Comparison of ENCODE assay signal across 20 cellular contexts in genomic region chr17:59254742-59255141, GRCh38. TPM values are rescaled to one million over a fixed set of nuclear protein-coding genes. Genes with fewer than 3 reads are reported as not detected.
DNase-seq lines count a peak whose midpoint lies in the region; ATAC-seq and TF ChIP-seq lines count a peak whose summit lies in the region.
"Had no signal": no experiment of that assay in that cellular context is flagged by ENCODE, and none has a peak within 500 bp of the region (broad histone marks: within the 10 kb centered on the region; RNA-seq: fewer than 3 reads in every experiment).

No MANE protein-coding gene starts in this region.

- H3K9me3 Mint-ChIP-seq in activated naive CD8-positive, alpha-beta T cell treated with anti-CD3 and anti-CD28 coated beads, Interleukin-2, amount 10 ng/mL, durations not matched to agents 7 days and 5 days = no peaks in the 10 kb centered on the region
- no peaks in the 10 kb centered on the region for H3K9me3 Mint-ChIP-seq in activated naive CD8-positive, alpha-beta T cell treated with anti-CD3 and anti-CD28 coated beads for 36 hours

- H3K4me1 ChIP-seq in MM.1S (ENCODE audit: low read length) = no peaks in the 10 kb centered on the region
- H3K4me1 ChIP-seq in PC-9 (replicated peaks; ENCODE audit: insufficient read depth) = peaks cover 26% of the 10 kb centered on the region
- H3K4me1 ChIP-seq in osteoblast (ENCODE audit: insufficient read depth, low read length) = no peaks in the 10 kb centered on the region
- H3K4me1 ChIP-seq: A549, SJSA1 had no signal

- H3K4me1 Mint-ChIP-seq in activated naive CD8-positive, alpha-beta T cell treated with anti-CD3 and anti-CD28 coated beads, Interleukin-2, amount 10 ng/mL, durations not matched to agents 7 days and 5 days = peaks cover 2% of the 10 kb centered on the region
- no peaks in the 10 kb centered on the region for H3K4me1 Mint-ChIP-seq in activated naive CD8-positive, alpha-beta T cell treated with anti-CD3 and anti-CD28 coated beads for 36 hours

- no peaks in the 10 kb centered on the region for H3K36me3 Mint-ChIP-seq in activated naive CD8-positive, alpha-beta T cell treated with anti-CD3 and anti-CD28 coated beads, Interleukin-2, amount 10 ng/mL, durations not matched to agents 7 days and 5 days
- H3K36me3 Mint-ChIP-seq in activated naive CD8-positive, alpha-beta T cell treated with anti-CD3 and anti-CD28 coated beads for 36 hours = no peaks in the 10 kb centered on the region

- BruUV-seq in PC-9 (replicated peaks; lab: Mats Ljungman, UMichigan) = no TSS peak

- peak overlapping the region; percentile 63 for H3K27ac Mint-ChIP-seq in activated naive CD8-positive, alpha-beta T cell treated with anti-CD3 and anti-CD28 coated beads, Interleukin-2, amount 10 ng/mL, durations not matched to agents 7 days and 5 days
- no peak overlapping the region for H3K27ac Mint-ChIP-seq in activated naive CD8-positive, alpha-beta T cell treated with anti-CD3 and anti-CD28 coated beads for 36 hours

- H3K9me3 ChIP-seq in MM.1S (replicated peaks; ENCODE audit: insufficient read depth, low read length) (no peaks in the 10 kb centered on the region), PC-9 (ENCODE audit: insufficient read depth, low read depth) (no peaks in the 10 kb centered on the region), osteoblast (ENCODE audit: low read depth, low read length) (no peaks in the 10 kb centered on the region)
- H3K9me3 ChIP-seq: A549, SJSA1 had no signal

- H3K79me2 ChIP-seq in MM.1S (ENCODE audit: low read length) (no peaks in the 10 kb centered on the region), PC-9 (ENCODE audit: low read depth) (no peaks in the 10 kb centered on the region), osteoblast (ENCODE audit: insufficient read depth, low read length) (no peaks in the 10 kb centered on the region)

- H3K9ac ChIP-seq in MM.1S (ENCODE audit: low read length) = no peak overlapping the region; the same call in 1 of the 2 replicates

- intact Hi-C loops in PC-9 (cut with micrococcal nuclease; ENCODE audit: unreplicated experiment) = loop anchor here (2.0 kb wide), 1 partner anchor 42 kb away; no protein-coding TSS in a partner anchor

- H3K27ac ChIP-seq in MM.1S (ENCODE audit: low read length) (no peak overlapping the region), PC-9 (no peak overlapping the region), osteoblast (ENCODE audit: low read depth, low read length) (no peak overlapping the region)
- H3K27ac ChIP-seq: A549, RWPE1, SJSA1 had no signal

- H3K9me2 ChIP-seq in MM.1S (replicated peaks; ENCODE audit: insufficient read depth, low read length) (no peaks in the 10 kb centered on the region), PC-9 (ENCODE audit: insufficient read depth) (no peaks in the 10 kb centered on the region)

- H3K4me3 ChIP-seq in MM.1S (ENCODE audit: low read length) (no peak overlapping the region; the same call in 1 of the 2 replicates), PC-9 (no peak overlapping the region), osteoblast (ENCODE audit: insufficient read depth, low read length) (no peak overlapping the region)
- H3K4me3 ChIP-seq: A549, SJSA1 had no signal

- H4K20me1 ChIP-seq in MM.1S (ENCODE audit: insufficient read depth, low read length) (no peaks in the 10 kb centered on the region), PC-9 (ENCODE audit: insufficient read depth) (no peaks in the 10 kb centered on the region), osteoblast (ENCODE audit: insufficient read depth, low read length) (no peaks in the 10 kb centered on the region)

- TF ChIP-seq CTCF in MM.1S (IDR thresholded peaks at IDR 0.05; ENCODE audit: low read length) (no peak), PC-9 (conservative IDR thresholded peaks at IDR 0.05) (no peak), osteoblast (IDR thresholded peaks at IDR 0.05; ENCODE audit: extremely low read depth, low read depth, low read length) (no peak)

- no peaks in the 10 kb centered on the region for H3F3A ChIP-seq in MM.1S (ENCODE audit: insufficient read depth, low read length)
- H3F3A ChIP-seq in PC-9 (ENCODE audit: insufficient read depth, low read depth) = peaks cover 12% of the 10 kb centered on the region

- POLR2A ChIA-PET in activated naive CD8-positive, alpha-beta T cell treated with anti-CD3 and anti-CD28 coated beads, Interleukin-2, amount 10 ng/mL, durations not matched to agents 7 days and 5 days (lab: Charles Lee) = no interaction called here
- POLR2A ChIA-PET in PC-9 (lab: Charles Lee; ENCODE audit: unreplicated experiment) = no interaction called here

- 0 out of 2 replicates have a peak overlapping the region, but pooled peaks have one; percentile 48 for H2AFZ ChIP-seq in MM.1S (ENCODE audit: low read length)
- no peak overlapping the region for H2AFZ ChIP-seq in PC-9
- no peak overlapping the region for H2AFZ ChIP-seq in osteoblast (ENCODE audit: low read length)

- CTCF ChIA-PET in PC-9 (lab: Charles Lee) = no interaction called here

- H3K27me3 Mint-ChIP-seq in activated naive CD8-positive, alpha-beta T cell treated with anti-CD3 and anti-CD28 coated beads, Interleukin-2, amount 10 ng/mL, durations not matched to agents 7 days and 5 days = no peaks in the 10 kb centered on the region
- no peaks in the 10 kb centered on the region for H3K27me3 Mint-ChIP-seq in activated naive CD8-positive, alpha-beta T cell treated with anti-CD3 and anti-CD28 coated beads for 36 hours

- no peaks in the 10 kb centered on the region for H3K27me3 ChIP-seq in MM.1S (replicated peaks; ENCODE audit: insufficient read depth, low read length)
- H3K27me3 ChIP-seq in PC-9 (ENCODE audit: insufficient read depth, low read depth) = no peaks in the 10 kb centered on the region
- no peaks in the 10 kb centered on the region for H3K27me3 ChIP-seq in osteoblast (ENCODE audit: insufficient read depth, low read length)
- H3K27me3 ChIP-seq: SJSA1 had no signal

- H3K4me2 ChIP-seq in MM.1S (ENCODE audit: low read depth, low read length) (peak overlapping the region; percentile 37; the same call in 1 of the 2 replicates), PC-9 (peak overlapping the region; percentile 51), osteoblast (ENCODE audit: insufficient read depth, low read length) (peak overlapping the region; percentile 29)
- H3K4me2 ChIP-seq: A549 had no signal

- no peak for DNase-seq in activated naive CD8-positive, alpha-beta T cell treated with anti-CD3 and anti-CD28 coated beads, Interleukin-2, amount 10 ng/mL, durations not matched to agents 7 days and 5 days
- no peak for DNase-seq in activated naive CD8-positive, alpha-beta T cell treated with anti-CD3 and anti-CD28 coated beads for 36 hours
- DNase-seq in MM.1S (peak; percentile 19), PC-9 (peak; percentile 4 to 70), osteoblast (ENCODE audit: insufficient read length, low spot score, missing footprints) (no peak), A172 (ENCODE audit: low spot score) (no peak), NCI-H2227 treated with DMSO at 0.1 percent for 48 hours (lab: John Stamatoyannopoulos, UW) (no peak)
- DNase-seq: C1 segment of cervical spinal cord, COR-L47, GOT3, NCI-H1417, NCI-H187 treated with DMSO at 0.1 percent for 48 hours, NCI-H2171, NCI-H446 treated with DMSO at 0.1 percent for 48 hours, NCI-H82 had no signal

- no peak overlapping the region for H3K4me3 Mint-ChIP-seq in activated naive CD8-positive, alpha-beta T cell treated with anti-CD3 and anti-CD28 coated beads, Interleukin-2, amount 10 ng/mL, durations not matched to agents 7 days and 5 days
- H3K4me3 Mint-ChIP-seq in activated naive CD8-positive, alpha-beta T cell treated with anti-CD3 and anti-CD28 coated beads for 36 hours = no peak overlapping the region

- no peak for ATAC-seq in activated naive CD8-positive, alpha-beta T cell treated with anti-CD3 and anti-CD28 coated beads, Interleukin-2, amount 10 ng/mL, durations not matched to agents 7 days and 5 days (ENCODE audit: low read depth)
- ATAC-seq in HG02678 (IDR thresholded peaks at IDR 0.05; ENCODE audit: unreplicated experiment) = no peak
- ATAC-seq: A549, HepG2 had no signal

- H3K36me3 ChIP-seq in MM.1S (replicated peaks; ENCODE audit: insufficient read depth, low read length) (no peaks in the 10 kb centered on the region), PC-9 (ENCODE audit: low read depth) (no peaks in the 10 kb centered on the region), osteoblast (ENCODE audit: insufficient read depth, low read length) (no peaks in the 10 kb centered on the region)
- H3K36me3 ChIP-seq: SJSA1 had no signal

RNA-seq across cellular contexts. Expression of gene GDPD1, which starts 34.4 kb away (rescaled TPM):
- 1 to 10 TPM; 2.7 to 3.5 TPM for total RNA-seq in activated naive CD8-positive, alpha-beta T cell treated with anti-CD3 and anti-CD28 coated beads, Interleukin-2, amount 10 ng/mL, durations not matched to agents 7 days and 5 days
- 1 to 10 TPM; 1.7 to 1.9 TPM for total RNA-seq in activated naive CD8-positive, alpha-beta T cell treated with anti-CD3 and anti-CD28 coated beads for 36 hours
- total RNA-seq in PC-9 (2021) (3.1 and 3.4 TPM in 2 replicates), osteoblast (1.1 and 2.4 TPM in 2 replicates)
- total RNA-seq in A172 (2014; rRNA removed; shearing (Covaris generic)) = 0.29 and 2.3 TPM in 2 replicates

RNA-seq across cellular contexts. Expression of gene SMG8, which starts 44.9 kb away (rescaled TPM):
- total RNA-seq in activated naive CD8-positive, alpha-beta T cell treated with anti-CD3 and anti-CD28 coated beads, Interleukin-2, amount 10 ng/mL, durations not matched to agents 7 days and 5 days = 10 to 100 TPM; 15.8 to 16.3 TPM
- total RNA-seq in activated naive CD8-positive, alpha-beta T cell treated with anti-CD3 and anti-CD28 coated beads for 36 hours = 10 to 100 TPM; 20.6 to 22.3 TPM
- total RNA-seq in PC-9 (2021) (14.4 and 15.2 TPM in 2 replicates), osteoblast (19.7 and 21.7 TPM in 2 replicates)
- 27.6 and 31.5 TPM in 2 replicates for total RNA-seq in A172 (2014; rRNA removed; shearing (Covaris generic))

Comparison
In these comparisons a context has a peak if more than half of its experiments do, and no peak if none do; other contexts are left out.
1. DNase-seq: peak in MM.1S (single experiment) and PC-9 (2 of 2); none in activated naive CD8-positive, alpha-beta T cell treated with anti-CD3 and anti-CD28 coated beads, Interleukin-2, amount 10 ng/mL, durations not matched to agents 7 days and 5 days (single experiment), activated naive CD8-positive, alpha-beta T cell treated with anti-CD3 and anti-CD28 coated beads for 36 hours (single experiment), osteoblast (single experiment), A172 (single experiment) and NCI-H2227 treated with DMSO at 0.1 percent for 48 hours (single experiment).
2. Peak in every context shown above with its lines, with median percentiles within 50 percentile points of each other: H3K4me2 ChIP-seq.